In the genomic region with DNA sequence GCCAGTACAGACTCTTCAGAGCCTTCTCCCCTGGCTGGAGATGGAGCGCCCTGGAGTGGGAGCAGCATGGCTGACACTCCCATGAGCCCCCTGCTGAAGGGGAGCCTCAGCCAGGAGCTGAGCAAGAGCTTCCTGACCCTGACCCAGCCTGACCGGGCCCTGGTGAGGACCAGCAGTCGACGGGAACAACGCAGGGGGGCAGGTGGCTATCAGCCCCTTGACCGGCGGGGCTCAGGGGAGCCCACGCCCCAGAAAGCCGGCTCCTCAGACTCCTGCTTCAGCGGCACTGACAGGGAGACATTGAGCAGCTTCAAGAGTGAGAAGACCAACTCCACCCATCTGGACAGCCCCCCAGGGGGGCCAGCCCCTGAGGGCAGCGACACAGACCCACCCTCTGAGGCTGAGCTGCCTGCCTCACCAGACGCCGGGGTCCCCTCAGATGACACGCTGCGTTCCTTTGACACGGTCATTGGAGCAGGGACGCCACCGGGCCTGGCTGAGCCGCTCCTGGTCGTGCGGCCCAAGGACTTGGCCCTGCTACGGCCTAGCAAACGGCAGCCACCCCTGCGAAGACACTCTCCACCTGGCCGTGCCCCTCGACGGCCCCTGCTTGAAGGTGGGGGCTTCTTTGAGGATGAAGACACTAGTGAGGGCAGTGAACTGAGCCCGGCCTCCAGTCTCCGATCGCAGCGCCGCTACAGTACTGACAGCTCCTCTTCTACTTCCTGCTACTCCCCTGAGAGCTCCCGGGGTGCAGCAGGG, we compare ENCODE assay signal across 27 cellular contexts. TPM values are rescaled to one million over a fixed set of nuclear protein-coding genes. Genes with fewer than 3 reads are reported as not detected.
DNase-seq lines count a peak whose midpoint lies in the region; ATAC-seq and TF ChIP-seq lines count a peak whose summit lies in the region.
"Had no signal": no experiment of that assay in that cellular context is flagged by ENCODE, and none has a peak within 500 bp of the region (broad histone marks: within the 10 kb centered on the region; RNA-seq: fewer than 3 reads in every experiment).

No MANE protein-coding gene starts in this region.

- H3K4me1 ChIP-seq in IMR-90 (ENCODE audit: control insufficient read depth, insufficient read depth, low read length) (peaks cover 4% of the 10 kb centered on the region; the same call in 1 of the 2 replicates), neuronal stem cell (ENCODE audit: control insufficient read depth in 2 of 2, insufficient read depth in 1 of 2, low read depth in 1 of 2, low read length in 2 of 2) (peaks cover 9 to 11% of the 10 kb centered on the region in 2 donors), esophagus squamous epithelium (peaks cover 16 to 35% (median 18%) of the 10 kb centered on the region in 3 donors), SJCRH30 (no peaks in the 10 kb centered on the region)

- 0 out of 2 replicates have a peak, but pooled peaks cover 1% of the 10 kb centered on the region for H3K9me1 ChIP-seq in IMR-90 (ENCODE audit: insufficient read depth, low read length)

- H3K4me3 ChIP-seq in IMR-90 (ENCODE audit: insufficient read depth, low read depth, low read length) (no peak overlapping the region), neuronal stem cell (ENCODE audit: low read length in 2 of 2) (no peak overlapping the region), esophagus squamous epithelium (no peak overlapping the region), SJCRH30 (no peak overlapping the region)
- H3K4me3 ChIP-seq: suprapubic skin had no signal

- no peak for ATAC-seq in IMR-90 (ENCODE audit: low read depth)
- ATAC-seq in activated naive CD8-positive, alpha-beta T cell treated with anti-CD3 and anti-CD28 coated beads, Interleukin-2, amount 50 U/mL, for 24 hours, result no peak
- ATAC-seq in GM18867 (IDR thresholded peaks at IDR 0.05; ENCODE audit: unreplicated experiment), result no peak
- ATAC-seq: HCT116, psoas muscle, SK-N-SH treated with all-trans-retinoic acid at 6 μM for 48 hours had no signal

- no peak overlapping the region for H2BK15ac ChIP-seq in IMR-90 (ENCODE audit: low read depth, low read length)
- H2BK15ac ChIP-seq in neuronal stem cell (ENCODE audit: low read length), result no peak overlapping the region

- CTCF ChIA-PET in IMR-90 (lab: Yijun Ruan, JAX), result no interaction called here

- no peak overlapping the region for H4K8ac ChIP-seq in IMR-90 (ENCODE audit: low read depth in 2 of 2, low read length in 2 of 2)
- no peak overlapping the region for H4K8ac ChIP-seq in neuronal stem cell (ENCODE audit: low read depth, low read length)

- peaks cover 21% of the 10 kb centered on the region for H3K4me1 Mint-ChIP-seq in activated naive CD8-positive, alpha-beta T cell (ENCODE audit: low read depth)
- peaks cover 19% of the 10 kb centered on the region for H3K4me1 Mint-ChIP-seq in activated naive CD8-positive, alpha-beta T cell treated with anti-CD3 and anti-CD28 coated beads for 36 hours
- peaks cover 26% of the 10 kb centered on the region for H3K4me1 Mint-ChIP-seq in activated naive CD8-positive, alpha-beta T cell treated with anti-CD3 and anti-CD28 coated beads, Interleukin-2, amount 50 U/mL, for 24 hours

- H3K27me3 ChIP-seq in IMR-90 (ENCODE audit: control insufficient read depth, insufficient read depth, low read length), result no peaks in the 10 kb centered on the region
- H3K27me3 ChIP-seq in neuronal stem cell (ENCODE audit: control insufficient read depth in 3 of 3, insufficient read depth in 3 of 3, low read depth in 1 of 3, low read length in 3 of 3), result no peaks in the 10 kb centered on the region
- H3K27me3 ChIP-seq in esophagus squamous epithelium, result no peaks in the 10 kb centered on the region
- H3K27me3 ChIP-seq in SJCRH30, result no peaks in the 10 kb centered on the region
- H3K27me3 ChIP-seq: dorsolateral prefrontal cortex, suprapubic skin had no signal

- TF ChIP-seq CTCF in IMR-90 (conservative IDR thresholded peaks at IDR 0.05; ENCODE audit: low read depth, low read length) (no peak), esophagus squamous epithelium (IDR thresholded peaks at IDR 0.05) (no peak)

- no peak overlapping the region for H2BK12ac ChIP-seq in neuronal stem cell (ENCODE audit: low read length)

- no peaks in the 10 kb centered on the region for H3K27me3 Mint-ChIP-seq in activated naive CD8-positive, alpha-beta T cell
- H3K27me3 Mint-ChIP-seq in activated naive CD8-positive, alpha-beta T cell treated with anti-CD3 and anti-CD28 coated beads for 36 hours, result no peaks in the 10 kb centered on the region
- peaks cover 3% of the 10 kb centered on the region for H3K27me3 Mint-ChIP-seq in activated naive CD8-positive, alpha-beta T cell treated with anti-CD3 and anti-CD28 coated beads, Interleukin-2, amount 50 U/mL, for 24 hours

- H3K56ac ChIP-seq in IMR-90 (ENCODE audit: extremely low read depth, insufficient read depth, low read length), result no peak overlapping the region

- H3K23ac ChIP-seq in IMR-90 (ENCODE audit: low read depth, low read length) (no peak overlapping the region), neuronal stem cell (ENCODE audit: low read depth, low read length, poor library complexity) (peak overlapping the region; percentile 91)

- H3K4me2 ChIP-seq in IMR-90 (ENCODE audit: low read depth, low read length), result no peak overlapping the region
- no peak overlapping the region for H3K4me2 ChIP-seq in neuronal stem cell (ENCODE audit: insufficient read depth, low read length, poor library complexity, severe bottlenecking)

- H2BK120ac ChIP-seq in IMR-90 (ENCODE audit: low read depth, low read length) (no peak overlapping the region), neuronal stem cell (ENCODE audit: low read depth, low read length) (no peak overlapping the region)

- H2AK5ac ChIP-seq in IMR-90 (ENCODE audit: low read depth, low read length), result no peak overlapping the region
- no peak overlapping the region for H2AK5ac ChIP-seq in neuronal stem cell (ENCODE audit: low read depth, low read length)

- H4K91ac ChIP-seq in IMR-90 (ENCODE audit: insufficient read depth, low read depth, low read length), result no peak overlapping the region
- no peak overlapping the region for H4K91ac ChIP-seq in neuronal stem cell (ENCODE audit: low read depth, low read length, poor library complexity)

- dilution Hi-C loops in IMR-90 (cut with HindIII; ENCODE audit: low sequenced_read_pairs, unreplicated experiment), result no loop called here

- TF ChIP-seq POLR2A in IMR-90 (IDR thresholded peaks at IDR 0.05; ENCODE audit: low read depth, low read length), result no peak
- TF ChIP-seq POLR2A in esophagus squamous epithelium (IDR thresholded peaks at IDR 0.05), result no peak

- H2AFZ ChIP-seq in IMR-90 (replicated peaks; ENCODE audit: low read length, poor library complexity) (no peak overlapping the region), neuronal stem cell (ENCODE audit: low read length) (no peak overlapping the region)

- H3K9ac ChIP-seq in IMR-90 (ENCODE audit: low read depth, low read length) (no peak overlapping the region), neuronal stem cell (ENCODE audit: low read depth, low read length, poor library complexity) (no peak overlapping the region)

- H3K79me1 ChIP-seq in IMR-90 (ENCODE audit: low read depth in 1 of 2, low read length in 2 of 2), result peaks cover 11 to 47% of the 10 kb centered on the region in 2 experiments
- H3K79me1 ChIP-seq in neuronal stem cell (ENCODE audit: low read depth, low read length), result peaks cover 24% of the 10 kb centered on the region

- H3K9me3 Mint-ChIP-seq in activated naive CD8-positive, alpha-beta T cell (ENCODE audit: low read depth), result no peaks in the 10 kb centered on the region
- H3K9me3 Mint-ChIP-seq in activated naive CD8-positive, alpha-beta T cell treated with anti-CD3 and anti-CD28 coated beads for 36 hours, result no peaks in the 10 kb centered on the region
- no peaks in the 10 kb centered on the region for H3K9me3 Mint-ChIP-seq in activated naive CD8-positive, alpha-beta T cell treated with anti-CD3 and anti-CD28 coated beads, Interleukin-2, amount 50 U/mL, for 24 hours
- H3K9me3 Mint-ChIP-seq: T-helper 2 cell treated with Interferon-gamma antibody and Interleukin-4, amounts not matched to agents 5 μg/mL and 100 μg/mL, for 36 hours had no signal

- peak overlapping the region; percentile 34 for H2AK9ac ChIP-seq in IMR-90 (replicated peaks; ENCODE audit: low read depth, low read length, poor library complexity)

- H3K4me3 Mint-ChIP-seq in activated naive CD8-positive, alpha-beta T cell, result peak overlapping the region; percentile 98
- no peak overlapping the region for H3K4me3 Mint-ChIP-seq in activated naive CD8-positive, alpha-beta T cell treated with anti-CD3 and anti-CD28 coated beads for 36 hours
- H3K4me3 Mint-ChIP-seq in activated naive CD8-positive, alpha-beta T cell treated with anti-CD3 and anti-CD28 coated beads, Interleukin-2, amount 50 U/mL, for 24 hours, result peak overlapping the region; percentile 98

- TF ChIP-seq RAD21 in IMR-90 (IDR thresholded peaks at IDR 0.05; ENCODE audit: low read length), result no peak

- H3K36me3 Mint-ChIP-seq in activated naive CD8-positive, alpha-beta T cell, result peaks cover 5% of the 10 kb centered on the region
- peaks cover 17% of the 10 kb centered on the region for H3K36me3 Mint-ChIP-seq in activated naive CD8-positive, alpha-beta T cell treated with anti-CD3 and anti-CD28 coated beads for 36 hours
- peaks cover 34% of the 10 kb centered on the region for H3K36me3 Mint-ChIP-seq in activated naive CD8-positive, alpha-beta T cell treated with anti-CD3 and anti-CD28 coated beads, Interleukin-2, amount 50 U/mL, for 24 hours (ENCODE audit: low read depth)

- H3K14ac ChIP-seq in IMR-90 (replicated peaks; ENCODE audit: low read depth, low read length) (no peak overlapping the region), neuronal stem cell (ENCODE audit: low read length) (no peak overlapping the region)

- H3K9me3 ChIP-seq in IMR-90 (ENCODE audit: control insufficient read depth, insufficient read depth, low read length) (no peaks in the 10 kb centered on the region), neuronal stem cell (replicated peaks in 1 of 2; ENCODE audit: control insufficient read depth in 2 of 2, insufficient read depth in 1 of 2, low read depth in 1 of 2, low read length in 2 of 2) (peaks cover 0 to 2% of the 10 kb centered on the region in 2 donors), esophagus squamous epithelium (no peaks in the 10 kb centered on the region), SJCRH30 (replicated peaks) (no peaks in the 10 kb centered on the region)
- H3K9me3 ChIP-seq: psoas muscle, suprapubic skin had no signal

- 91% methylated on average over 19 of the region's 33 CpGs; no CpG with 5 or more reads in 1 of the 2 experiments for WGBS in IMR-90 (ENCODE audit: extremely low coverage in 2 of 2, insufficient read length in 1 of 2), 2 experiments
- WGBS in neuronal stem cell (ENCODE audit: extremely low coverage in 2 of 2, insufficient read length in 2 of 2, insufficient replicate concordance in 1 of 2), 2 donors, result no CpG with 5 or more reads among the region's 33 CpGs
- WGBS in esophagus squamous epithelium, 2 donors, result 94% methylated on average over 9 of the region's 33 CpGs; no CpG with 5 or more reads in 1 of the 2 donors

- H2BK20ac ChIP-seq in IMR-90 (ENCODE audit: low read depth, low read length), result no peak overlapping the region

- no peak overlapping the region for H4K5ac ChIP-seq in IMR-90 (ENCODE audit: low read depth, low read length)

- POLR2A ChIA-PET in IMR-90 (lab: Charles Lee; ENCODE audit: unreplicated experiment), result no interaction called here

- in situ Hi-C loops in IMR-90 (cut with MboI; ENCODE audit: low sequenced_read_pairs), result no loop called here

- H3K4ac ChIP-seq in IMR-90 (ENCODE audit: low read depth, low read length) (no peak overlapping the region), neuronal stem cell (ENCODE audit: low read length) (no peak overlapping the region)

- no peak overlapping the region for H3K27ac ChIP-seq in IMR-90 (ENCODE audit: insufficient read depth, low read length)
- no peak overlapping the region for H3K27ac ChIP-seq in neuronal stem cell (replicated peaks; ENCODE audit: low read length)
- H3K27ac ChIP-seq in esophagus squamous epithelium, result no peak overlapping the region
- H3K27ac ChIP-seq in SJCRH30, result no peak overlapping the region
- H3K27ac ChIP-seq: dorsolateral prefrontal cortex, HL-60, psoas muscle, suprapubic skin had no signal

- DNase-seq in activated naive CD8-positive, alpha-beta T cell treated with anti-CD3 and anti-CD28 coated beads for 36 hours, result no peak
- DNase-seq in IMR-90 (no peak), neuronal stem cell (ENCODE audit: low spot score) (no peak), esophagus squamous epithelium (lab: John Stamatoyannopoulos, UW) (no peak), SJCRH30 (no peak)
- no peak for DNase-seq in activated naive CD8-positive, alpha-beta T cell treated with anti-CD3 and anti-CD28 coated beads, Interleukin-2, amount 50 U/mL, for 24 hours
- DNase-seq: activated CD4-positive, alpha-beta T cell treated with anti-CD3 and anti-CD28 coated beads, Interleukin-2, amount 50 U/mL, for 1 hour; activated CD8-positive, alpha-beta memory T cell treated with anti-CD3 and anti-CD28 coated beads, Interleukin-2, amount 50 U/mL, for 4 hours; aorta; central memory CD4-positive, alpha-beta T cell; dorsolateral prefrontal cortex; EL; kidney glomerular epithelial cell; NCI-H1105 treated with DMSO at 0.1 percent for 48 hours; NCI-H2029 treated with DMSO at 0.1 percent for 48 hours; NCI-H2227 treated with DMSO at 0.1 percent for 48 hours; NCI-H69; nucleus accumbens; psoas muscle had no signal

- no peak overlapping the region for H3K18ac ChIP-seq in IMR-90 (ENCODE audit: low read depth, low read length)
- no peak overlapping the region for H3K18ac ChIP-seq in neuronal stem cell (ENCODE audit: low read length)

- intact Hi-C loops in IMR-90 (cut with micrococcal nuclease), result no loop called here
- intact Hi-C loops in esophagus squamous epithelium (cut with DNase I), result loop anchor here (10.0 kb wide), 1 partner anchor 73 kb away; no protein-coding TSS in a partner anchor

- H3K36me3 ChIP-seq in IMR-90 (ENCODE audit: control insufficient read depth, insufficient read depth, low read length) (peaks cover 45% of the 10 kb centered on the region), neuronal stem cell (replicated peaks in 1 of 2; ENCODE audit: control insufficient read depth in 2 of 2, insufficient read depth in 2 of 2, low read length in 2 of 2) (peaks cover 26 to 62% of the 10 kb centered on the region in 2 donors), esophagus squamous epithelium (peaks cover 36 to 63% (median 41%) of the 10 kb centered on the region in 3 donors), SJCRH30 (peaks cover 20% of the 10 kb centered on the region)

- H2BK5ac ChIP-seq in IMR-90 (ENCODE audit: low read depth, low read length, poor library complexity, severe bottlenecking) (no peak overlapping the region), neuronal stem cell (ENCODE audit: low read length) (no peak overlapping the region)

- BruUV-seq in IMR-90 (replicated peaks; lab: Mats Ljungman, UMichigan), result no TSS peak

- H3K27ac Mint-ChIP-seq in activated naive CD8-positive, alpha-beta T cell, result no peak overlapping the region
- H3K27ac Mint-ChIP-seq in activated naive CD8-positive, alpha-beta T cell treated with anti-CD3 and anti-CD28 coated beads for 36 hours, result no peak overlapping the region
- H3K27ac Mint-ChIP-seq in activated naive CD8-positive, alpha-beta T cell treated with anti-CD3 and anti-CD28 coated beads, Interleukin-2, amount 50 U/mL, for 24 hours, result no peak overlapping the region
- H3K27ac Mint-ChIP-seq: T-helper 2 cell treated with Interferon-gamma antibody and Interleukin-4, amounts not matched to agents 5 μg/mL and 100 μg/mL, for 36 hours had no signal

- peaks cover 21% of the 10 kb centered on the region for H4K20me1 ChIP-seq in IMR-90 (ENCODE audit: insufficient read depth, low read length)

RNA-seq across cellular contexts. Expression of gene PCNX3, which starts 2.6 kb away (rescaled TPM):
- 10 to 100 TPM; 40.9 to 42.6 TPM for total RNA-seq in activated naive CD8-positive, alpha-beta T cell treated with anti-CD3 and anti-CD28 coated beads for 36 hours
- total RNA-seq in IMR-90 (2012; rRNA removed) (5.6 and 5.8 TPM in 2 replicates), esophagus squamous epithelium (10 to 100 TPM; 24.0 to 40.0 (median 30.9) TPM)
- polyA plus RNA-seq in IMR-90 (2012; rRNA removed), result 33.2 and 40.4 TPM in 2 replicates
- polyA plus RNA-seq in IMR-90 (2012; cell fraction: cytosol; rRNA removed), result 20.0 and 31.2 TPM in 2 replicates
- polyA plus RNA-seq in IMR-90 (2012; cell fraction: nucleus; rRNA removed; ENCODE audit: low replicate concordance), result 56.4 and 185 TPM in 2 replicates
- 11.7 TPM for polyA plus RNA-seq in neuronal stem cell (2013, experiment 1 of 2)
- 11.4 TPM for polyA plus RNA-seq in neuronal stem cell (2013, experiment 2 of 2)
- total RNA-seq in SJCRH30 (2014; rRNA removed; shearing (Covaris generic)), result 24.3 and 27.1 TPM in 2 replicates

RNA-seq across cellular contexts. Expression of gene MAP3K11, which starts 4.2 kb away (rescaled TPM):
- 10 to 100 TPM; 51.2 to 54.8 TPM for total RNA-seq in activated naive CD8-positive, alpha-beta T cell treated with anti-CD3 and anti-CD28 coated beads for 36 hours
- total RNA-seq in IMR-90 (2012; rRNA removed) (16.7 and 17.7 TPM in 2 replicates), esophagus squamous epithelium (10 to 100 TPM; 27.5 to 33.0 (median 30.4) TPM)
- 37.5 and 52.0 TPM in 2 replicates for polyA plus RNA-seq in IMR-90 (2012; rRNA removed)
- 29.9 and 39.6 TPM in 2 replicates for polyA plus RNA-seq in IMR-90 (2012; cell fraction: cytosol; rRNA removed)
- polyA plus RNA-seq in IMR-90 (2012; cell fraction: nucleus; rRNA removed; ENCODE audit: low replicate concordance), result 57.5 and 129 TPM in 2 replicates
- 34.0 TPM for polyA plus RNA-seq in neuronal stem cell (2013, experiment 1 of 2)
- polyA plus RNA-seq in neuronal stem cell (2013, experiment 2 of 2), result 32.6 TPM
- 20.5 and 24.3 TPM in 2 replicates for total RNA-seq in SJCRH30 (2014; rRNA removed; shearing (Covaris generic))

RNA-seq across cellular contexts. Expression of gene SIPA1, which starts 19.7 kb away (rescaled TPM):
- total RNA-seq in activated naive CD8-positive, alpha-beta T cell treated with anti-CD3 and anti-CD28 coated beads for 36 hours, result 100 to 1,000 TPM; 123 to 127 TPM
- total RNA-seq in IMR-90 (2012; rRNA removed) (10.6 and 11.4 TPM in 2 replicates), esophagus squamous epithelium (10 to 100 TPM in 3 of 4 donors, 1 to 10 TPM in 1; 7.8 to 29.2 (median 27.5) TPM)
- 39.7 and 44.3 TPM in 2 replicates for polyA plus RNA-seq in IMR-90 (2012; rRNA removed)
- 22.9 and 41.1 TPM in 2 replicates for polyA plus RNA-seq in IMR-90 (2012; cell fraction: cytosol; rRNA removed)
- polyA plus RNA-seq in IMR-90 (2012; cell fraction: nucleus; rRNA removed; ENCODE audit: low replicate concordance), result 52.9 and 173 TPM in 2 replicates
- polyA plus RNA-seq in neuronal stem cell (2013, experiment 1 of 2), result 13.1 TPM
- 15.5 TPM for polyA plus RNA-seq in neuronal stem cell (2013, experiment 2 of 2)
- 2.8 and 2.9 TPM in 2 replicates for total RNA-seq in SJCRH30 (2014; rRNA removed; shearing (Covaris generic))

RNA-seq across cellular contexts. Expression of gene KCNK7, which starts 22.6 kb away (rescaled TPM):
- total RNA-seq in activated naive CD8-positive, alpha-beta T cell treated with anti-CD3 and anti-CD28 coated beads for 36 hours, result under 1 TPM; 0.37 to 0.62 TPM
- not detected in 2 replicates for total RNA-seq in IMR-90 (2012; rRNA removed)
- polyA plus RNA-seq in IMR-90 (2012; rRNA removed), result 0.09 and 0.34 TPM in 2 replicates
- polyA plus RNA-seq in IMR-90 (2012; cell fraction: cytosol; rRNA removed), result 0.08 and 0.13 TPM in 2 replicates
- 0.89 and 3.2 TPM in 2 replicates for polyA plus RNA-seq in IMR-90 (2012; cell fraction: nucleus; rRNA removed; ENCODE audit: low replicate concordance)
- 0.06 TPM for polyA plus RNA-seq in neuronal stem cell (2013, experiment 1 of 2)
- 0.08 TPM for polyA plus RNA-seq in neuronal stem cell (2013, experiment 2 of 2)
- total RNA-seq in esophagus squamous epithelium, result 10 to 100 TPM in 3 of 4 donors, 1 to 10 TPM in 1; 5.5 to 22.5 (median 15.2) TPM
- 0.28 TPM in 1 of 2 replicates, not detected in the other for total RNA-seq in SJCRH30 (2014; rRNA removed; shearing (Covaris generic))
- total RNA-seq: skeletal muscle tissue had no signal

RNA-seq across cellular contexts. Expression of gene EHBP1L1, which starts 42.3 kb away (rescaled TPM):
- 10 to 100 TPM; 55.7 to 60.0 TPM for total RNA-seq in activated naive CD8-positive, alpha-beta T cell treated with anti-CD3 and anti-CD28 coated beads for 36 hours
- total RNA-seq in IMR-90 (2012; rRNA removed), result 10.0 and 13.3 TPM in 2 replicates
- 27.4 and 29.0 TPM in 2 replicates for polyA plus RNA-seq in IMR-90 (2012; rRNA removed)
- 13.2 and 27.4 TPM in 2 replicates for polyA plus RNA-seq in IMR-90 (2012; cell fraction: cytosol; rRNA removed)
- polyA plus RNA-seq in IMR-90 (2012; cell fraction: nucleus; rRNA removed; ENCODE audit: low replicate concordance), result 82.3 and 155 TPM in 2 replicates
- 7.3 TPM for polyA plus RNA-seq in neuronal stem cell (2013, experiment 1 of 2)
- 6.4 TPM for polyA plus RNA-seq in neuronal stem cell (2013, experiment 2 of 2)
- total RNA-seq in esophagus squamous epithelium, result 100 to 1,000 TPM in 1 of 4 donors, 10 to 100 TPM in 3; 46.5 to 101 (median 87.4) TPM
- 16.8 and 18.5 TPM in 2 replicates for total RNA-seq in SJCRH30 (2014; rRNA removed; shearing (Covaris generic))

Comparison
In these comparisons a context has a peak if more than half of its experiments do, and no peak if none do; other contexts are left out.
1. RNA of gene SIPA1, which starts 19.7 kb away (total RNA-seq): 123 to 127 TPM in activated naive CD8-positive, alpha-beta T cell treated with anti-CD3 and anti-CD28 coated beads for 36 hours; 7.8 to 29.2 TPM in esophagus squamous epithelium, 10.6 to 11.4 TPM in IMR-90 and 2.8 to 2.9 TPM in SJCRH30; every median in the first group is over 4 times any median in the second.